2 cellular contexts compared by ENCODE assay signal in genomic region chr7:64886956-64887545, GRCh38.
TF ChIP-seq lines count a peak whose summit lies in the region.

No MANE protein-coding gene starts in this region.

TF ChIP-seq in SK-N-SH, 30 proteins besides CTCF, POLR2A, EP300 and RAD21 (continued from another document):
- TF ChIP-seq IRF3 (IDR thresholded peaks at IDR 0.05; ENCODE audit: low read depth, low read length): no peak
- no peak for TF ChIP-seq MEF2A (IDR thresholded peaks at IDR 0.05; ENCODE audit: borderline replicate concordance, low read depth)
- no peak for TF ChIP-seq ELF1 (IDR thresholded peaks at IDR 0.05)
- no peak for TF ChIP-seq RCOR1 (IDR thresholded peaks at IDR 0.05; ENCODE audit: low read length)
- no peak for TF ChIP-seq USF2 (IDR thresholded peaks at IDR 0.05; ENCODE audit: borderline replicate concordance, low read depth, low read length)
- TF ChIP-seq TAF1 (IDR thresholded peaks at IDR 0.05; ENCODE audit: borderline replicate concordance, low read depth, low read length): no peak
- TF ChIP-seq TEAD4 (IDR thresholded peaks at IDR 0.05; ENCODE audit: borderline replicate concordance, insufficient read depth): no peak
- no peak for TF ChIP-seq FOSL2 (IDR thresholded peaks at IDR 0.05; ENCODE audit: borderline replicate concordance, low read depth)
- TF ChIP-seq GATA2 (CRISPR knock-in tag; IDR thresholded peaks at IDR 0.05): no peak
- TF ChIP-seq NFIC (IDR thresholded peaks at IDR 0.05; ENCODE audit: borderline replicate concordance): no peak
- TF ChIP-seq CHD2 (IDR thresholded peaks at IDR 0.05; ENCODE audit: low read length, partially characterized antibody): no peak
- TF ChIP-seq ZBTB33 (IDR thresholded peaks at IDR 0.05; ENCODE audit: borderline replicate concordance, low read depth): no peak
- no peak for TF ChIP-seq FOXJ3 (CRISPR knock-in tag; IDR thresholded peaks at IDR 0.05)
- TF ChIP-seq SMC3 (IDR thresholded peaks at IDR 0.05; ENCODE audit: low read depth, low read length): no peak
- no peak for TF ChIP-seq POLR2AphosphoS5 (IDR thresholded peaks at IDR 0.05; ENCODE audit: low read depth, low read length)
- no peak for TF ChIP-seq USF1 (IDR thresholded peaks at IDR 0.05; ENCODE audit: borderline replicate concordance, low read depth)
- TF ChIP-seq RFX5 (IDR thresholded peaks at IDR 0.05; ENCODE audit: low read length): no peak

TF ChIP-seq in SK-N-SH treated with all-trans-retinoic acid at 6 μM for 48 hours, 23 proteins besides CTCF, POLR2A, EP300 and RAD21 (continued from another document):
- no peak for TF ChIP-seq TSHZ2 (CRISPR knock-in tag; IDR thresholded peaks at IDR 0.05)
- TF ChIP-seq CREB5 (CRISPR knock-in tag; IDR thresholded peaks at IDR 0.05; ENCODE audit: low read depth): no peak
- no peak for TF ChIP-seq CSRNP3 (CRISPR knock-in tag; IDR thresholded peaks at IDR 0.05)
- TF ChIP-seq OSR1 (CRISPR knock-in tag; IDR thresholded peaks at IDR 0.05): no peak
- TF ChIP-seq PATZ1 (CRISPR knock-in tag; IDR thresholded peaks at IDR 0.05; ENCODE audit: borderline replicate concordance): no peak
- no peak for TF ChIP-seq CSDC2 (CRISPR knock-in tag; IDR thresholded peaks at IDR 0.05)
- no peak for TF ChIP-seq RARB (CRISPR knock-in tag; IDR thresholded peaks at IDR 0.05)
- no peak for TF ChIP-seq ZNF70 (CRISPR knock-in tag; IDR thresholded peaks at IDR 0.05)
- no peak for TF ChIP-seq ZFP3 (CRISPR knock-in tag; IDR thresholded peaks at IDR 0.05)
- no peak for TF ChIP-seq ISL1 (CRISPR knock-in tag; IDR thresholded peaks at IDR 0.05)
- no peak for TF ChIP-seq GLIS3 (CRISPR knock-in tag; IDR thresholded peaks at IDR 0.05)
- no peak for TF ChIP-seq POU6F1 (CRISPR knock-in tag; IDR thresholded peaks at IDR 0.05; ENCODE audit: borderline replicate concordance, low read depth)
- TF ChIP-seq ZC3H10 (CRISPR knock-in tag; IDR thresholded peaks at IDR 0.05): no peak
